Comparison of ENCODE assay signal across 8 cellular contexts in genomic region chr9:92324889-92325268, GRCh38. TPM values are rescaled to one million over a fixed set of nuclear protein-coding genes. Genes with fewer than 3 reads are reported as not detected.
DNase-seq lines count a peak whose midpoint lies in the region; ATAC-seq and TF ChIP-seq lines count a peak whose summit lies in the region.

No MANE protein-coding gene starts in this region.

- CTCF ChIA-PET in BJ (lab: Yijun Ruan, JAX) = interaction anchor here (1.1 to 2.9 kb wide), 5 partner anchors 100 to 466 kb away, joined by 3 to 19 read pairs (median 8); no protein-coding TSS in a partner anchor

- peak overlapping the region; percentile 64 for H3K4me3 ChIP-seq in BJ (ENCODE audit: low read depth, low read length)
- H3K4me3 ChIP-seq in psoas muscle = peak overlapping the region; percentile 86

- H3K27ac Mint-ChIP-seq in T-helper 17 cell = peak overlapping the region; percentile 100

- no peaks in the 10 kb centered on the region for H3K9me3 ChIP-seq in T-helper 17 cell (ENCODE audit: control insufficient read depth, low read length, poor library complexity, severe bottlenecking)
- no peaks in the 10 kb centered on the region for H3K9me3 ChIP-seq in psoas muscle

- peaks cover 29% of the 10 kb centered on the region for H3K4me1 ChIP-seq in psoas muscle

- intact Hi-C loops in Right ventricle myocardium inferior (cut with DNase I) = loop anchor here (1.0 to 10.0 kb wide), 3 partner anchors 32 to 440 kb away; partner anchors contain the start of genes BICD2 and IARS1
- intact Hi-C loops in psoas muscle (cut with DNase I) = loop anchor here (5.0 to 10.0 kb wide), 2 partner anchors 310 to 312 kb away; no protein-coding TSS in a partner anchor

- H3K27me3 Mint-ChIP-seq in T-helper 17 cell = no peaks in the 10 kb centered on the region

- DNase-seq in BJ (ENCODE audit: low read depth) (no peak), T-helper 17 cell (no peak), Right ventricle myocardium inferior (ENCODE audit: missing footprints) (no peak), psoas muscle (no peak), NCI-H1048 (lab: John Stamatoyannopoulos, UW) (no peak), NCI-H2196 (lab: John Stamatoyannopoulos, UW; ENCODE audit: unreplicated experiment) (no peak)

- ATAC-seq in GM21737 (IDR thresholded peaks at IDR 0.05; ENCODE audit: unreplicated experiment) (peak; percentile 6), T-helper 17 cell (peak; percentile 15), Right ventricle myocardium inferior (peak; percentile 33), psoas muscle (peak; percentile 33 to 66 (median 50)), GM19397 (IDR thresholded peaks at IDR 0.05; ENCODE audit: unreplicated experiment) (no peak)

- TF ChIP-seq CTCF in BJ (IDR thresholded peaks at IDR 0.05; ENCODE audit: insufficient read depth, low read depth, low read length) (no peak), psoas muscle (IDR thresholded peaks at IDR 0.05) (no peak)

- H3K36me3 Mint-ChIP-seq in T-helper 17 cell (ENCODE audit: low read depth) = peaks cover 8% of the 10 kb centered on the region

- H3K27ac ChIP-seq in psoas muscle = peak overlapping the region; percentile 98

- no peaks in the 10 kb centered on the region for H3K27me3 ChIP-seq in BJ (ENCODE audit: control insufficient read depth, insufficient read depth, low read length)
- no peaks in the 10 kb centered on the region for H3K27me3 ChIP-seq in psoas muscle (ENCODE audit: insufficient read depth in 3 of 3, low read length in 2 of 3)

- peak overlapping the region; percentile 99 for H3K4me3 Mint-ChIP-seq in T-helper 17 cell

- 0 to 1% (median 1%) methylated on average over 11 to 12 of the region's 12 CpGs for WGBS in psoas muscle, 3 donors

- peaks cover 28% of the 10 kb centered on the region for H3K4me1 Mint-ChIP-seq in T-helper 17 cell

- POLR2A ChIA-PET in BJ (lab: Charles Lee) = interaction anchor here (0.6 kb wide), 1 partner anchor 236 kb away, joined by 3 read pairs; no protein-coding TSS in a partner anchor

- H3K36me3 ChIP-seq in BJ (ENCODE audit: control insufficient read depth, insufficient read depth, low read length) (peaks cover 3% of the 10 kb centered on the region), psoas muscle (ENCODE audit: insufficient read depth in 1 of 2, low read depth in 1 of 2) (peaks cover 3 to 34% of the 10 kb centered on the region in 2 donors)

RNA-seq across cellular contexts. Expression of gene NOL8, which starts 0.3 kb away (rescaled TPM):
- polyA plus RNA-seq in BJ (2011; rRNA removed) (8.8 and 17.3 TPM in 2 replicates), psoas muscle (10 to 100 TPM; 11.2 to 21.1 (median 11.7) TPM)
- 9.4 and 12.4 TPM in 2 replicates for polyA minus RNA-seq in BJ (2011; rRNA and poly(A)+ RNA removed)
- total RNA-seq in T-helper 17 cell (10 to 100 TPM; 61.0 to 61.1 TPM), Right ventricle myocardium inferior (14.2 TPM), psoas muscle (10 to 100 TPM; 14.5 to 29.4 (median 20.1) TPM)

RNA-seq across cellular contexts. Expression of gene CENPP, which starts 0.9 kb away (rescaled TPM):
- 1.3 and 2.3 TPM in 2 replicates for polyA plus RNA-seq in BJ (2011; rRNA removed)
- polyA minus RNA-seq in BJ (2011; rRNA and poly(A)+ RNA removed) = 0.71 and 0.77 TPM in 2 replicates
- total RNA-seq in T-helper 17 cell = 1 to 10 TPM; 1.9 to 6.8 TPM
- 3.3 TPM for total RNA-seq in Right ventricle myocardium inferior
- total RNA-seq in psoas muscle = 10 to 100 TPM in 1 of 4 donors, 1 to 10 TPM in 3; 5.9 to 15.7 (median 8.0) TPM
- polyA plus RNA-seq in psoas muscle = 1 to 10 TPM; 1.8 to 6.4 (median 3.9) TPM

RNA-seq across cellular contexts. Expression of gene IARS1, which starts 31.4 kb away (rescaled TPM):
- polyA plus RNA-seq in BJ (2011; rRNA removed) = 117 and 194 TPM in 2 replicates
- 188 and 210 TPM in 2 replicates for polyA minus RNA-seq in BJ (2011; rRNA and poly(A)+ RNA removed)
- total RNA-seq in T-helper 17 cell = 10 to 100 TPM; 68.5 to 75.8 TPM
- total RNA-seq in Right ventricle myocardium inferior = 54.7 TPM
- 100 to 1,000 TPM in 2 of 4 donors, 10 to 100 TPM in 2; 93.3 to 166 (median 102) TPM for total RNA-seq in psoas muscle
- 100 to 1,000 TPM in 1 of 3 donors, 10 to 100 TPM in 2; 45.6 to 183 (median 90.9) TPM for polyA plus RNA-seq in psoas muscle
